ENCODE assay signal across 26 cellular contexts in the genomic region with DNA sequence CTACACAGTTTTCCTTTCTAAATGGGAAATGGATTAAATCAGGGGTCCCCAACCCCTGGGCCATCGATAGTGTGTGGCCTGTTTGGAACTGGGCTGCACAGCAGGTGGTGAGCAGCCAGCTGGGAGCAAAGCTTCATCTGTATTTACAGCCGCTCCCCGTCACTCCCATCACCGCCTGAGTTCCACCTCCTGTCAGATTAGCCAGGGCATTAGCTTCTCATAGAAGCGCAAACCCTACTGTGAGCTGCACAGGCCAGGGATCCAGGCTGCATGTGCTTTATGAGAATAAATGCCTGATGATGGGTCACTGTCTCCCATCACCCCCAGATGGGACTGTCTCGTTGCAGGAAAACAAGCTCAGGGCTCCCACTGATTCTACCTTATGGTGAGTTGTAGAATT. TPM values are rescaled to one million over a fixed set of nuclear protein-coding genes. Genes with fewer than 3 reads are reported as not detected.
"Had no signal": no experiment of that assay in that cellular context is flagged by ENCODE, and none has a peak within 500 bp of the region (broad histone marks: within the 10 kb centered on the region; RNA-seq: fewer than 3 reads in every experiment).

No MANE protein-coding gene starts in this region.

- H3K9me3 Mint-ChIP-seq: activated naive CD8-positive, alpha-beta T cell treated with anti-CD3 and anti-CD28 coated beads for 36 hours; activated T-cell treated with anti-CD3 and anti-CD28 coated beads, Interleukin-2, amount 50 U/mL, for 4 hours; endodermal cell; type B pancreatic cell had no signal

- H3K4me3 Mint-ChIP-seq: endodermal cell, nephron progenitor cell, type B pancreatic cell, WTC11 had no signal

- ATAC-seq: activated T-cell treated with anti-CD3 and anti-CD28 coated beads, Interleukin-2, amount 50 U/mL, for 4 hours; body of pancreas; lower lobe of right lung; WTC11 had no signal

- H3K4me1 ChIP-seq: body of pancreas, lower lobe of right lung, stomach had no signal

- DNase-seq: activated CD4-positive, alpha-beta T cell treated with anti-CD3 and anti-CD28 coated beads for 48 hours; activated CD8-positive, alpha-beta memory T cell treated with anti-CD3 and anti-CD28 coated beads, Interleukin-2, amount 50 U/mL, for 4 hours; activated gamma-delta T cell; activated naive CD8-positive, alpha-beta T cell treated with anti-CD3 and anti-CD28 coated beads for 36 hours; activated T-cell treated with anti-CD3 and anti-CD28 coated beads, Interleukin-2, amount 50 U/mL, for 4 hours; body of pancreas; endodermal cell; hypothalamus; lower lobe of right lung; nephron progenitor cell; occipital lobe; posterior cingulate gyrus; stimulated activated CD4-positive, alpha-beta T cell treated with anti-CD3 and anti-CD28 coated beads, Interleukin-2, amount 100 ng/mL, for 24 hours; stomach; SW 1271 had no signal

- H3K27ac Mint-ChIP-seq: endodermal cell, nephron progenitor cell, type B pancreatic cell, WTC11 had no signal

- H3K36me3 Mint-ChIP-seq: activated naive CD8-positive, alpha-beta T cell treated with anti-CD3 and anti-CD28 coated beads for 36 hours; type B pancreatic cell; WTC11 had no signal

- H3K4me3 ChIP-seq: body of pancreas, lower lobe of right lung, stomach had no signal

- H3K9me3 ChIP-seq: body of pancreas, lower lobe of right lung had no signal

- H3K27me3 Mint-ChIP-seq: activated naive CD8-positive, alpha-beta T cell treated with anti-CD3 and anti-CD28 coated beads for 36 hours had no signal

- H3K36me3 ChIP-seq: lower lobe of right lung, stomach had no signal

- H3K27me3 ChIP-seq: body of pancreas had no signal

- H3K27ac ChIP-seq: body of pancreas, lower lobe of right lung, stomach had no signal

RNA-seq across cellular contexts. Expression of a gene that starts 41.2 kb away (rescaled TPM):
- polyA plus RNA-seq: keratinocyte had no signal

RNA-seq across cellular contexts. Expression of a gene that starts 49.3 kb away (rescaled TPM):
- total RNA-seq: activated naive CD8-positive, alpha-beta T cell treated with anti-CD3 and anti-CD28 coated beads for 36 hours; activated T-cell treated with anti-CD3 and anti-CD28 coated beads, Interleukin-2, amount 50 U/mL, for 4 hours; body of pancreas; cardiac septum; dermis microvascular lymphatic vessel endothelial cell; endodermal cell; epithelial cell of proximal tubule; frontal cortex; lower lobe of right lung; mesenteric fat pad; occipital lobe; skeletal muscle tissue; stomach; T-helper 2 cell treated with Interferon-gamma antibody and Interleukin-4, amounts not matched to agents 100 ng/mL and 5 ng/mL, for 36 hours; temporal lobe; WTC11 had no signal
- polyA plus RNA-seq: keratinocyte, stomach had no signal
